ENCODE assay signal across 14 cellular contexts in the genomic region with DNA sequence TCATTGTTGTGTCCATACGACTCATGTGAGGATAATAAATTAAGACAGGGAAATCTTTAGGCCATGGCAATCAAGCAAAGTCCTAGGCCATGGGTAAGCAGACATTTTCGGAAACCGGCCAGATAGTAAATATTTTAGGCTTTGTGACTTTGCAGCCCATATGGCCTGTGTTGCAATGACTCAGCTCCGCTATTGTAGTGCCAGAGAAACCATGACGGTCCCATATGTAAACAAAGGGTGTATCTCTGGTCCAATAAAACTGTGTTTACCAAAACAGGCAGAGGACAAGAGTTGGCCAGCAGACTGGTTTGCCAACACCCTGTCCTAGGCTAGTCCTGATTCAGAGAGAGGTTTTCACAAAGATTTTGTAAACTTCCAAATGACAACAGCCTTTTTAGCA. TPM values are rescaled to one million over a fixed set of nuclear protein-coding genes. Genes with fewer than 3 reads are reported as not detected.
DNase-seq lines count a peak whose midpoint lies in the region; ATAC-seq, FAIRE-seq and TF ChIP-seq lines count a peak whose summit lies in the region.
"Had no signal": no experiment of that assay in that cellular context is flagged by ENCODE, and none has a peak within 500 bp of the region (broad histone marks: within the 10 kb centered on the region; RNA-seq: fewer than 3 reads in every experiment).

No MANE protein-coding gene starts in this region.

- DNase-seq in EL (peak; percentile 71), PC-9 (peak; percentile 41 to 49), fibroblast of the conjunctiva (ENCODE audit: low read depth) (peak; percentile 46), smooth muscle cell (lab: John Stamatoyannopoulos, UW; ENCODE audit: unreplicated experiment) (no peak), NCI-H2171 (lab: John Stamatoyannopoulos, UW) (no peak), SK-N-SH (no peak), HTR-8/SVneo (ENCODE audit: insufficient read length, low spot score) (no peak)
- DNase-seq: activated naive CD4-positive, alpha-beta T cell treated with Interleukin-2 at 50 U/mL for 16 hours; Calu3; hippocampal formation; NCI-H526 treated with DMSO at 0.1 percent for 48 hours; stimulated activated CD4-positive, alpha-beta T cell treated with anti-CD3 and anti-CD28 coated beads, Interleukin-12 subunit alpha, Interleukin-12 subunit beta, amount 100 ng/mL, for 4 hours; stimulated activated CD8-positive, alpha-beta memory T cell treated with anti-CD3 and anti-CD28 coated beads, Interleukin-4, amount 100 ng/mL, for 48 hours had no signal

- H3K4me1 ChIP-seq in PC-9 (replicated peaks; ENCODE audit: insufficient read depth) (peaks cover 22% of the 10 kb centered on the region), smooth muscle cell (ENCODE audit: low read depth) (peaks cover 18% of the 10 kb centered on the region), SK-N-SH (ENCODE audit: control insufficient read depth in 1 of 2, insufficient read depth in 2 of 2, low read depth in 1 of 2, low read length in 1 of 2) (peaks cover 0 to 10% of the 10 kb centered on the region in 2 experiments; a peak in 1 of 4 replicates)

- FAIRE-seq in HTR-8/SVneo (lab: Jason Lieb, UNC): no peak

- H3K9ac ChIP-seq in smooth muscle cell (ENCODE audit: low read depth): peak overlapping the region; percentile 20
- no peak overlapping the region for H3K9ac ChIP-seq in SK-N-SH

- 0 out of 2 replicates have a peak, but pooled peaks cover 10% of the 10 kb centered on the region for H3K79me2 ChIP-seq in PC-9 (ENCODE audit: low read depth)
- peaks cover 95% of the 10 kb centered on the region for H3K79me2 ChIP-seq in smooth muscle cell (ENCODE audit: low read depth)
- peaks cover 91% of the 10 kb centered on the region for H3K79me2 ChIP-seq in SK-N-SH (ENCODE audit: insufficient read depth)

- TF ChIP-seq EP300 in SK-N-SH (IDR thresholded peaks at IDR 0.05; ENCODE audit: borderline replicate concordance in 1 of 2, low read depth in 1 of 2, low read length in 1 of 2): no peak

- BruUV-seq in PC-9 (replicated peaks; lab: Mats Ljungman, UMichigan): no TSS peak

- H3K4me3 ChIP-seq in PC-9 (no peak overlapping the region), smooth muscle cell (no peak overlapping the region), SK-N-SH (ENCODE audit: low read depth in 2 of 2, low read length in 1 of 2) (no peak overlapping the region)

- H3K36me3 ChIP-seq in PC-9 (ENCODE audit: low read depth) (0 out of 2 replicates have a peak, but pooled peaks cover 10% of the 10 kb centered on the region), smooth muscle cell (ENCODE audit: low read depth) (no peaks in the 10 kb centered on the region), SK-N-SH (replicated peaks in 1 of 2; ENCODE audit: control insufficient read depth in 1 of 2, insufficient read depth in 2 of 2, low read length in 1 of 2) (peaks cover 0 to 35% of the 10 kb centered on the region in 2 experiments)

- no peaks in the 10 kb centered on the region for H3K9me2 ChIP-seq in PC-9 (ENCODE audit: insufficient read depth)
- no peaks in the 10 kb centered on the region for H3K9me2 ChIP-seq in SK-N-SH

- H3K27ac ChIP-seq in PC-9 (no peak overlapping the region), smooth muscle cell (ENCODE audit: low read depth) (peak overlapping the region; percentile 99), SK-N-SH (ENCODE audit: low read depth in 2 of 2, low read length in 1 of 2) (no peak overlapping the region)

- WGBS in smooth muscle cell (ENCODE audit: low lambda C conversion rate): 34% methylated on average over 5 of the region's 5 CpGs
- 88% methylated on average over 5 of the region's 5 CpGs for WGBS in SK-N-SH (ENCODE audit: low lambda C conversion rate)

- H4K20me1 ChIP-seq in PC-9 (ENCODE audit: insufficient read depth): no peaks in the 10 kb centered on the region
- peaks cover 82% of the 10 kb centered on the region for H4K20me1 ChIP-seq in smooth muscle cell (ENCODE audit: low read depth)
- H4K20me1 ChIP-seq in SK-N-SH (ENCODE audit: insufficient read depth): peaks cover 37% of the 10 kb centered on the region

- H3K9me3 ChIP-seq in PC-9 (ENCODE audit: insufficient read depth, low read depth) (no peaks in the 10 kb centered on the region), smooth muscle cell (replicated peaks; ENCODE audit: low read depth) (no peaks in the 10 kb centered on the region), SK-N-SH (no peaks in the 10 kb centered on the region)

- intact Hi-C loops in PC-9 (cut with micrococcal nuclease; ENCODE audit: unreplicated experiment): loop anchor here (10.0 kb wide), 1 partner anchor 582 kb away; the partner anchor contains the start of genes LIAS and RPL9

- ATAC-seq in HG02571 (IDR thresholded peaks at IDR 0.05; ENCODE audit: unreplicated experiment): no peak

- H3K4me2 ChIP-seq in PC-9 (0 out of 2 replicates have a peak overlapping the region, but pooled peaks have one; percentile 10), smooth muscle cell (peak overlapping the region; percentile 87), SK-N-SH (no peak overlapping the region)

- H3F3A ChIP-seq in PC-9 (ENCODE audit: insufficient read depth, low read depth) (peaks cover 6% of the 10 kb centered on the region; the same call in 1 of the 2 replicates), smooth muscle cell (ENCODE audit: low read depth) (peaks cover 10% of the 10 kb centered on the region), SK-N-SH (replicated peaks; ENCODE audit: insufficient read depth) (no peaks in the 10 kb centered on the region)

- TF ChIP-seq RAD21 in SK-N-SH (IDR thresholded peaks at IDR 0.05; ENCODE audit: low read length): no peak

- H2AFZ ChIP-seq in PC-9 (no peak overlapping the region), smooth muscle cell (ENCODE audit: low read depth) (no peak overlapping the region), SK-N-SH (ENCODE audit: low read depth) (no peak overlapping the region)

- CTCF ChIA-PET in PC-9 (lab: Charles Lee): interaction anchor here (0.6 to 1.0 kb wide), 2 partner anchors 21 to 712 kb away, joined by 3 to 9 read pairs; no protein-coding TSS in a partner anchor
- CTCF ChIA-PET in SK-N-SH (lab: Yijun Ruan, JAX): interaction anchor here (2.5 kb wide), 1 partner anchor 16 kb away, joined by 8 read pairs; no protein-coding TSS in a partner anchor

- POLR2A ChIA-PET in PC-9 (lab: Charles Lee; ENCODE audit: unreplicated experiment): no interaction called here
- POLR2A ChIA-PET in SK-N-SH (lab: Yijun Ruan, JAX): no interaction called here

- TF ChIP-seq CTCF in PC-9 (conservative IDR thresholded peaks at IDR 0.05) (no peak), smooth muscle cell (IDR thresholded peaks at IDR 0.05; ENCODE audit: borderline replicate concordance, insufficient read depth, poor library complexity, severe bottlenecking) (no peak), SK-N-SH (IDR thresholded peaks at IDR 0.05) (no peak)

- H3K27me3 ChIP-seq in PC-9 (ENCODE audit: insufficient read depth, low read depth) (no peaks in the 10 kb centered on the region), smooth muscle cell (ENCODE audit: low read depth) (no peaks in the 10 kb centered on the region), SK-N-SH (ENCODE audit: insufficient read depth) (no peaks in the 10 kb centered on the region)

TF ChIP-seq in SK-N-SH, 30 proteins besides CTCF, POLR2A, EP300 and RAD21:
- TF ChIP-seq ELF1 (IDR thresholded peaks at IDR 0.05) (no peak), NRF1 (IDR thresholded peaks at IDR 0.05; ENCODE audit: low read depth, low read length) (no peak), TEAD4 (IDR thresholded peaks at IDR 0.05; ENCODE audit: borderline replicate concordance, insufficient read depth) (no peak), RFX5 (IDR thresholded peaks at IDR 0.05; ENCODE audit: low read length) (no peak)

RNA-seq across cellular contexts. Expression of gene FAM114A1, which starts 5.0 kb away (rescaled TPM):
- total RNA-seq in PC-9 (2021) (73.7 and 80.4 TPM in 2 replicates), smooth muscle cell (226 and 363 TPM in 2 replicates)
- polyA plus RNA-seq in smooth muscle cell (207 and 213 TPM in 2 replicates), SK-N-SH (2012; rRNA removed) (48.2 and 54.2 TPM in 2 replicates)
- polyA plus RNA-seq in SK-N-SH (2012; cell fraction: cytosol; rRNA removed): 37.9 and 43.6 TPM in 2 replicates
- 36.8 and 41.4 TPM in 2 replicates for polyA plus RNA-seq in SK-N-SH (2012; cell fraction: nucleus; rRNA removed)

RNA-seq across cellular contexts. Expression of gene TLR6, which starts 16.0 kb away (rescaled TPM):
- total RNA-seq in PC-9 (2021): 7.9 and 9.3 TPM in 2 replicates
- total RNA-seq in smooth muscle cell: 4.4 and 8.9 TPM in 2 replicates
- polyA plus RNA-seq in smooth muscle cell: 0.17 and 0.89 TPM in 2 replicates
- 0.10 and 0.19 TPM in 2 replicates for polyA plus RNA-seq in SK-N-SH (2012; rRNA removed)
- 0.13 and 0.14 TPM in 2 replicates for polyA plus RNA-seq in SK-N-SH (2012; cell fraction: cytosol; rRNA removed)
- polyA plus RNA-seq in SK-N-SH (2012; cell fraction: nucleus; rRNA removed): 0.39 and 0.56 TPM in 2 replicates

Comparison
In these comparisons a context has a peak if more than half of its experiments do, and no peak if none do; other contexts are left out.
1. DNase-seq: peak in EL (single experiment), PC-9 (2 of 2) and fibroblast of the conjunctiva (single experiment); none in smooth muscle cell (single experiment), NCI-H2171 (single experiment), SK-N-SH (single experiment) and HTR-8/SVneo (single experiment).